Comparison of ENCODE assay signal across 2 cellular contexts in the genomic region with DNA sequence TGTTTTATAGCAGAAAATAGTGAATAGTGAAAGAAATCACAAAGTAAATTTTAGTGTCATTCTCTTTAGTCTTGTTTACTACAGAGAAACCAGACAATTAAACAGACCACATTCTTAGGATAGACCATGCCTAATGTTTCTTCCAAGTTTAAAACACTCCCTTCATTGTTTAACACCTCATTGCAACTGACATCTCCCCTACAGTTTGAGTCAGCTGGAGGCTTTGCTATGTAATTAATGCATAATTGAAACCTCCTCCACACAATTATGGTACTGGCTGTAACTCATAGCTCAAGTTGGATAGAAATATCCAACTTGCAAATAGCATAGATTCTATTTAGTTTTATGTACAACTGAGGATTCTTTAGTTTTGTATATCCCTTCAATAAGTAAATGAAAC.
TF ChIP-seq lines count a peak whose summit lies in the region.

No MANE protein-coding gene starts in this region.

TF ChIP-seq in IMR-90, 13 proteins besides CTCF, POLR2A, EP300 and RAD21:
- TF ChIP-seq CEBPB (IDR thresholded peaks at IDR 0.05; ENCODE audit: low read depth, low read length) (no peak), BHLHE40 (IDR thresholded peaks at IDR 0.05; ENCODE audit: low read depth, low read length) (no peak)

TF ChIP-seq in GM12878, 131 proteins besides CTCF, POLR2A, EP300 and RAD21:
- no peak for TF ChIP-seq EGR1 (IDR thresholded peaks at IDR 0.05; ENCODE audit: borderline replicate concordance in 1 of 2, low read depth in 2 of 2, low read length in 2 of 2)
- no peak for TF ChIP-seq BMI1 (IDR thresholded peaks at IDR 0.05; ENCODE audit: borderline replicate concordance)
- no peak for TF ChIP-seq IKZF2 (IDR thresholded peaks at IDR 0.05)
- TF ChIP-seq HDAC6 (IDR thresholded peaks at IDR 0.05; ENCODE audit: unreplicated experiment): no peak
- no peak for TF ChIP-seq DPF2 (IDR thresholded peaks at IDR 0.05)
- no peak for TF ChIP-seq BHLHE40 (IDR thresholded peaks at IDR 0.05; ENCODE audit: borderline replicate concordance in 1 of 2, low read depth in 2 of 2, low read length in 1 of 2)
- TF ChIP-seq, protein P1, sequence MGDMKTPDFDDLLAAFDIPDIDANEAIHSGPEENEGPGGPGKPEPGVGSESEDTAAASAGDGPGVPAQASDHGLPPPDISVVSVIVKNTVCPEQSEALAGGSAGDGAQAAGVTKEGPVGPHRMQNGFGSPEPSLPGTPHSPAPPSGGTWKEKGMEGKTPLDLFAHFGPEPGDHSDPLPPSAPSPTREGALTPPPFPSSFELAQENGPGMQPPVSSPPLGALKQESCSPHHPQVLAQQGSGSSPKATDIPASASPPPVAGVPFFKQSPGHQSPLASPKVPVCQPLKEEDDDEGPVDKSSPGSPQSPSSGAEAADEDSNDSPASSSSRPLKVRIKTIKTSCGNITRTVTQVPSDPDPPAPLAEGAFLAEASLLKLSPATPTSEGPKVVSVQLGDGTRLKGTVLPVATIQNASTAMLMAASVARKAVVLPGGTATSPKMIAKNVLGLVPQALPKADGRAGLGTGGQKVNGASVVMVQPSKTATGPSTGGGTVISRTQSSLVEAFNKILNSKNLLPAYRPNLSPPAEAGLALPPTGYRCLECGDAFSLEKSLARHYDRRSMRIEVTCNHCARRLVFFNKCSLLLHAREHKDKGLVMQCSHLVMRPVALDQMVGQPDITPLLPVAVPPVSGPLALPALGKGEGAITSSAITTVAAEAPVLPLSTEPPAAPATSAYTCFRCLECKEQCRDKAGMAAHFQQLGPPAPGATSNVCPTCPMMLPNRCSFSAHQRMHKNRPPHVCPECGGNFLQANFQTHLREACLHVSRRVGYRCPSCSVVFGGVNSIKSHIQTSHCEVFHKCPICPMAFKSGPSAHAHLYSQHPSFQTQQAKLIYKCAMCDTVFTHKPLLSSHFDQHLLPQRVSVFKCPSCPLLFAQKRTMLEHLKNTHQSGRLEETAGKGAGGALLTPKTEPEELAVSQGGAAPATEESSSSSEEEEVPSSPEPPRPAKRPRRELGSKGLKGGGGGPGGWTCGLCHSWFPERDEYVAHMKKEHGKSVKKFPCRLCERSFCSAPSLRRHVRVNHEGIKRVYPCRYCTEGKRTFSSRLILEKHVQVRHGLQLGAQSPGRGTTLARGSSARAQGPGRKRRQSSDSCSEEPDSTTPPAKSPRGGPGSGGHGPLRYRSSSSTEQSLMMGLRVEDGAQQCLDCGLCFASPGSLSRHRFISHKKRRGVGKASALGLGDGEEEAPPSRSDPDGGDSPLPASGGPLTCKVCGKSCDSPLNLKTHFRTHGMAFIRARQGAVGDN (IDR thresholded peaks at IDR 0.05): no peak
- no peak for TF ChIP-seq CREM (IDR thresholded peaks at IDR 0.05; ENCODE audit: low read depth)
- TF ChIP-seq CBFB (IDR thresholded peaks at IDR 0.05; ENCODE audit: low read depth): no peak
- no peak for TF ChIP-seq YBX1 (IDR thresholded peaks at IDR 0.05)
- no peak for TF ChIP-seq SREBF1 (IDR thresholded peaks at IDR 0.05; ENCODE audit: low read length)
- no peak for TF ChIP-seq NR2F1 (conservative IDR thresholded peaks at IDR 0.05)
- TF ChIP-seq HDGF (IDR thresholded peaks at IDR 0.05): no peak
- TF ChIP-seq IRF4 (IDR thresholded peaks at IDR 0.05; ENCODE audit: low read depth, low read length): no peak
- TF ChIP-seq ETV6 (conservative IDR thresholded peaks at IDR 0.05 in 1 of 2, IDR thresholded peaks at IDR 0.05 in 1 of 2; ENCODE audit: borderline replicate concordance in 1 of 2, low read depth in 1 of 2): no peak
- TF ChIP-seq CREB1 (IDR thresholded peaks at IDR 0.05; ENCODE audit: low read depth): no peak
- no peak for TF ChIP-seq ZNF207 (IDR thresholded peaks at IDR 0.05; ENCODE audit: borderline replicate concordance)
- TF ChIP-seq, protein P2, sequence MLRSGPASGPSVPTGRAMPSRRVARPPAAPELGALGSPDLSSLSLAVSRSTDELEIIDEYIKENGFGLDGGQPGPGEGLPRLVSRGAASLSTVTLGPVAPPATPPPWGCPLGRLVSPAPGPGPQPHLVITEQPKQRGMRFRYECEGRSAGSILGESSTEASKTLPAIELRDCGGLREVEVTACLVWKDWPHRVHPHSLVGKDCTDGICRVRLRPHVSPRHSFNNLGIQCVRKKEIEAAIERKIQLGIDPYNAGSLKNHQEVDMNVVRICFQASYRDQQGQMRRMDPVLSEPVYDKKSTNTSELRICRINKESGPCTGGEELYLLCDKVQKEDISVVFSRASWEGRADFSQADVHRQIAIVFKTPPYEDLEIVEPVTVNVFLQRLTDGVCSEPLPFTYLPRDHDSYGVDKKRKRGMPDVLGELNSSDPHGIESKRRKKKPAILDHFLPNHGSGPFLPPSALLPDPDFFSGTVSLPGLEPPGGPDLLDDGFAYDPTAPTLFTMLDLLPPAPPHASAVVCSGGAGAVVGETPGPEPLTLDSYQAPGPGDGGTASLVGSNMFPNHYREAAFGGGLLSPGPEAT (IDR thresholded peaks at IDR 0.05; ENCODE audit: low read depth): no peak
